8 cellular contexts compared by ENCODE assay signal in genomic region chr9:112112941-112113399, GRCh38.
DNase-seq lines count a peak whose midpoint lies in the region; ATAC-seq, FAIRE-seq and TF ChIP-seq lines count a peak whose summit lies in the region.

No MANE protein-coding gene starts in this region.

- no peaks in the 10 kb centered on the region for H3K36me3 Mint-ChIP-seq in activated T-cell treated with anti-CD3 and anti-CD28 coated beads, Interleukin-2, amount 50 U/mL, for 24 hours (ENCODE audit: low read depth)

- dilution Hi-C loops in IMR-90 (cut with HindIII; ENCODE audit: low sequenced_read_pairs, unreplicated experiment), result no loop called here

- H3K4me3 ChIP-seq in DND-41 (ENCODE audit: low read depth in 1 of 2, low read length in 2 of 2) (no peak overlapping the region), IMR-90 (ENCODE audit: insufficient read depth, low read depth, low read length) (no peak overlapping the region), kidney (ENCODE audit: low read length in 2 of 2) (no peak overlapping the region)

- no peaks in the 10 kb centered on the region for H3K9me3 Mint-ChIP-seq in activated T-cell treated with anti-CD3 and anti-CD28 coated beads, Interleukin-2, amount 50 U/mL, for 24 hours

- H3K9me3 ChIP-seq in DND-41 (ENCODE audit: insufficient read depth, low read length, severe bottlenecking) (no peaks in the 10 kb centered on the region), IMR-90 (ENCODE audit: control insufficient read depth, insufficient read depth, low read length) (no peaks in the 10 kb centered on the region), kidney (ENCODE audit: control insufficient read depth in 1 of 2, low read length in 2 of 2) (no peaks in the 10 kb centered on the region)

- peak; percentile 56 for TF ChIP-seq RAD21 in IMR-90 (IDR thresholded peaks at IDR 0.05; ENCODE audit: low read length)

- H3K27ac Mint-ChIP-seq in activated T-cell treated with anti-CD3 and anti-CD28 coated beads, Interleukin-2, amount 50 U/mL, for 24 hours, result no peak overlapping the region

- no peak for TF ChIP-seq POLR2A in IMR-90 (IDR thresholded peaks at IDR 0.05; ENCODE audit: low read depth, low read length)

- in situ Hi-C loops in IMR-90 (cut with MboI; ENCODE audit: low sequenced_read_pairs), result no loop called here

- H2AK5ac ChIP-seq in IMR-90 (ENCODE audit: low read depth, low read length), result peak overlapping the region; percentile 74; the same call in 1 of the 2 replicates

- peaks cover 9% of the 10 kb centered on the region; the same call in 1 of the 2 replicates for H3K9me1 ChIP-seq in IMR-90 (ENCODE audit: insufficient read depth, low read length)

- no peak overlapping the region for H3K4me3 Mint-ChIP-seq in activated T-cell treated with anti-CD3 and anti-CD28 coated beads, Interleukin-2, amount 50 U/mL, for 24 hours

- no peak overlapping the region for H3K9ac ChIP-seq in DND-41 (ENCODE audit: low read depth, low read length)
- no peak overlapping the region for H3K9ac ChIP-seq in IMR-90 (ENCODE audit: low read depth, low read length)
- H3K9ac ChIP-seq in kidney (ENCODE audit: low read length in 2 of 2), result no peak overlapping the region

- H3K18ac ChIP-seq in IMR-90 (ENCODE audit: low read depth, low read length), result peak overlapping the region; percentile 23; the same call in 1 of the 2 replicates

- H3K79me1 ChIP-seq in IMR-90 (ENCODE audit: low read depth in 1 of 2, low read length in 2 of 2), result no peaks in the 10 kb centered on the region; a peak in 1 of 4 replicates

- H3K14ac ChIP-seq in IMR-90 (replicated peaks; ENCODE audit: low read depth, low read length), result no peak overlapping the region

- no TSS peak for BruUV-seq in IMR-90 (replicated peaks; lab: Mats Ljungman, UMichigan)

- no peak overlapping the region for H3K23ac ChIP-seq in IMR-90 (ENCODE audit: low read depth, low read length)

- no peak overlapping the region for H2BK15ac ChIP-seq in IMR-90 (ENCODE audit: low read depth, low read length)

- peak overlapping the region; percentile 4 for H2BK5ac ChIP-seq in IMR-90 (ENCODE audit: low read depth, low read length, poor library complexity, severe bottlenecking)

- H2AFZ ChIP-seq in DND-41 (ENCODE audit: low read depth, low read length) (no peak overlapping the region), IMR-90 (replicated peaks; ENCODE audit: low read length, poor library complexity) (no peak overlapping the region)

- H3K79me2 ChIP-seq in DND-41 (ENCODE audit: insufficient read depth, low read length), result no peaks in the 10 kb centered on the region

- H3K27ac ChIP-seq in DND-41 (ENCODE audit: low read length), result no peak overlapping the region
- H3K27ac ChIP-seq in IMR-90 (ENCODE audit: insufficient read depth, low read length), result no peak overlapping the region
- H3K27ac ChIP-seq in kidney (ENCODE audit: low read depth in 2 of 2, low read length in 2 of 2), result no peak overlapping the region

- no peak overlapping the region for H2AK9ac ChIP-seq in IMR-90 (replicated peaks; ENCODE audit: low read depth, low read length, poor library complexity)

- TF ChIP-seq CTCF in DND-41 (IDR thresholded peaks at IDR 0.05; ENCODE audit: borderline replicate concordance, extremely low read depth, low read length, poor library complexity, severe bottlenecking), result peak; percentile 51
- TF ChIP-seq CTCF in IMR-90 (conservative IDR thresholded peaks at IDR 0.05; ENCODE audit: low read depth, low read length), result peak; percentile 44
- peak; percentile 52 for TF ChIP-seq CTCF in kidney (IDR thresholded peaks at IDR 0.05; ENCODE audit: borderline replicate concordance, extremely low read depth, insufficient read depth)

- POLR2A ChIA-PET in IMR-90 (lab: Charles Lee; ENCODE audit: unreplicated experiment), result interaction anchor here (0.6 kb wide), 1 partner anchor 242 kb away, joined by 3 read pairs; no protein-coding TSS in a partner anchor

- no peak overlapping the region for H4K8ac ChIP-seq in IMR-90 (ENCODE audit: low read depth in 2 of 2, low read length in 2 of 2)

- H3K27me3 ChIP-seq in DND-41 (ENCODE audit: insufficient read depth, low read length, poor library complexity) (no peaks in the 10 kb centered on the region), IMR-90 (ENCODE audit: control insufficient read depth, insufficient read depth, low read length) (no peaks in the 10 kb centered on the region)

- no peaks in the 10 kb centered on the region for H4K20me1 ChIP-seq in DND-41 (ENCODE audit: insufficient read depth, low read length)
- peaks cover 4% of the 10 kb centered on the region for H4K20me1 ChIP-seq in IMR-90 (ENCODE audit: insufficient read depth, low read length)

- no peaks in the 10 kb centered on the region for H3K27me3 Mint-ChIP-seq in activated T-cell treated with anti-CD3 and anti-CD28 coated beads, Interleukin-2, amount 50 U/mL, for 24 hours

- no peaks in the 10 kb centered on the region for H3K4me1 ChIP-seq in DND-41 (ENCODE audit: insufficient read depth, low read length)
- peaks cover 5% of the 10 kb centered on the region; the same call in 1 of the 2 replicates for H3K4me1 ChIP-seq in IMR-90 (ENCODE audit: control insufficient read depth, insufficient read depth, low read length)
- H3K4me1 ChIP-seq in kidney (ENCODE audit: control insufficient read depth in 1 of 2, insufficient read depth in 1 of 2, low read depth in 1 of 2, low read length in 2 of 2), result no peaks in the 10 kb centered on the region

- H2BK20ac ChIP-seq in IMR-90 (ENCODE audit: low read depth, low read length), result peak overlapping the region; percentile 6; the same call in 1 of the 2 replicates

- intact Hi-C loops in IMR-90 (cut with micrococcal nuclease) (loop anchor here (1.0 kb wide), 1 partner anchor 221 kb away; no protein-coding TSS in a partner anchor), kidney (cut with DNase I) (no loop called here), posterior cingulate gyrus (cut with DNase I) (no loop called here)

- no peaks in the 10 kb centered on the region for H3K4me1 Mint-ChIP-seq in activated T-cell treated with anti-CD3 and anti-CD28 coated beads, Interleukin-2, amount 50 U/mL, for 24 hours (ENCODE audit: low read depth)

- H3K4ac ChIP-seq in IMR-90 (ENCODE audit: low read depth, low read length), result peak overlapping the region; percentile 24; the same call in 1 of the 2 replicates

- peak; percentile 50; the same call in 1 of the 3 replicates for ATAC-seq in DND-41 (ENCODE audit: insufficient read depth, low read depth)
- peak; percentile 66 for ATAC-seq in IMR-90 (ENCODE audit: low read depth)
- ATAC-seq in HG02870 (IDR thresholded peaks at IDR 0.05; ENCODE audit: unreplicated experiment), result no peak
- no peak for ATAC-seq in HG03139 (IDR thresholded peaks at IDR 0.05; ENCODE audit: unreplicated experiment)

- WGBS in IMR-90 (ENCODE audit: extremely low coverage in 2 of 2, insufficient read length in 1 of 2), 2 experiments, result no CpG with 5 or more reads among the region's 1 CpG

- peak overlapping the region; percentile 22; the same call in 1 of the 2 replicates for H4K91ac ChIP-seq in IMR-90 (ENCODE audit: insufficient read depth, low read depth, low read length)

- H2BK120ac ChIP-seq in IMR-90 (ENCODE audit: low read depth, low read length), result no peak overlapping the region; the same call in none of the 2 replicates

- CTCF ChIA-PET in IMR-90 (lab: Yijun Ruan, JAX), result interaction anchor here (0.6 to 1.3 kb wide), 3 partner anchors 16 to 267 kb away, joined by 3 to 6 read pairs (median 4); partner anchors contain the start of gene HSDL2

- DNase-seq in DND-41 (peak; percentile 13), IMR-90 (no peak), kidney (no peak), posterior cingulate gyrus (no peak), retina (no peak)
- peak; percentile 31 for DNase-seq in activated T-cell treated with anti-CD3 and anti-CD28 coated beads, Interleukin-2, amount 50 U/mL, for 24 hours

- no peak overlapping the region for H3K4me2 ChIP-seq in DND-41 (ENCODE audit: insufficient read depth, low read length)
- H3K4me2 ChIP-seq in IMR-90 (ENCODE audit: low read depth, low read length), result peak overlapping the region; percentile 59; the same call in 1 of the 2 replicates

- FAIRE-seq in kidney (lab: Jason Lieb, UNC), result no peak

- H3K36me3 ChIP-seq in DND-41 (ENCODE audit: insufficient read depth, low read length) (peaks cover 3% of the 10 kb centered on the region; the same call in 1 of the 2 replicates), IMR-90 (ENCODE audit: control insufficient read depth, insufficient read depth, low read length) (no peaks in the 10 kb centered on the region), kidney (ENCODE audit: control insufficient read depth in 1 of 2, insufficient read depth in 2 of 2, low read length in 2 of 2) (no peaks in the 10 kb centered on the region)

- no peak overlapping the region for H4K5ac ChIP-seq in IMR-90 (ENCODE audit: low read depth, low read length)

- H3K56ac ChIP-seq in IMR-90 (ENCODE audit: extremely low read depth, insufficient read depth, low read length), result no peak overlapping the region

TF ChIP-seq in IMR-90, 13 proteins besides CTCF, POLR2A, EP300 and RAD21:
- TF ChIP-seq SMC3 (IDR thresholded peaks at IDR 0.05; ENCODE audit: low read depth, low read length), result peak; percentile 25; the same call in 1 of the 2 replicates
- TF ChIP-seq, protein P1, sequence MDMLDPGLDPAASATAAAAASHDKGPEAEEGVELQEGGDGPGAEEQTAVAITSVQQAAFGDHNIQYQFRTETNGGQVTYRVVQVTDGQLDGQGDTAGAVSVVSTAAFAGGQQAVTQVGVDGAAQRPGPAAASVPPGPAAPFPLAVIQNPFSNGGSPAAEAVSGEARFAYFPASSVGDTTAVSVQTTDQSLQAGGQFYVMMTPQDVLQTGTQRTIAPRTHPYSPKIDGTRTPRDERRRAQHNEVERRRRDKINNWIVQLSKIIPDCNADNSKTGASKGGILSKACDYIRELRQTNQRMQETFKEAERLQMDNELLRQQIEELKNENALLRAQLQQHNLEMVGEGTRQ (IDR thresholded peaks at IDR 0.05; ENCODE audit: low read depth, low read length), result no peak
TF ChIP-seq in IMR-90: peak in this region for 1.

Comparison
In these comparisons a context has a peak if more than half of its experiments do, and no peak if none do; other contexts are left out.
1. ATAC-seq: peak in DND-41 (single experiment) and IMR-90 (single experiment); none in HG02870 (single experiment) and HG03139 (single experiment).
2. DNase-seq: peak in DND-41 (single experiment) and activated T-cell treated with anti-CD3 and anti-CD28 coated beads, Interleukin-2, amount 50 U/mL, for 24 hours (single experiment); none in IMR-90 (single experiment), kidney (single experiment), posterior cingulate gyrus (0 of 10) and retina (single experiment).
3. Peak in every context shown above with its lines, with median percentiles within 50 percentile points of each other: CTCF ChIP-seq.